Comparison of ENCODE assay signal across 17 cellular contexts in the genomic region with DNA sequence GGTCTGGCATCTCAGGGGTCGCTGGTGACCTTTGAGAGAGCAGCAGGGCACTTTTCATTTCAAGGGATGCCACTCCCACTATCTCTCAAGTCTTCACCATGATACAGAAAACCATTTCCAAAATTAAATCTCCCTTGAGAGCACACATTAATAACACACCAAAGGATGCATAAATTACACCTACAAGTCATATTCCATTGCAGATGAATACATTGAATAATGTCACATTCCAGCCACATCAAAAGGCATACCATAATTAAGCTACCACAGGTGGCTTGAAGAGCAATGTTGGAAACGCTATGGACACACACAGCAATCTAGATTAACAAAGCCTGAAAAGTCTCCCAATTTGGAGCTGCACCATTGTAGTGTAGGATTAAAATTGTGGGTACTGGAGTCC.
A peak's percentile ranks its signal among the peaks of the same experiment; 100 is the strongest.
DNase-seq lines count a peak whose midpoint lies in the region; ATAC-seq and TF ChIP-seq lines count a peak whose summit lies in the region.
"Had no signal": no experiment of that assay in that cellular context is flagged by ENCODE, and none has a peak within 500 bp of the region (broad histone marks: within the 10 kb centered on the region; RNA-seq: fewer than 3 reads in every experiment).

No MANE protein-coding gene starts in this region.

- H3K9me3 ChIP-seq in HEK293 (ENCODE audit: control insufficient read depth, insufficient read depth, low read depth, low read length), result no peaks in the 10 kb centered on the region
- H3K9me3 ChIP-seq: BE2C, Caco-2 had no signal

- H3K4me3 Mint-ChIP-seq in activated naive CD8-positive, alpha-beta T cell treated with anti-CD3 and anti-CD28 coated beads, Interleukin-2, amount 50 U/mL, for 24 hours, result peak overlapping the region; percentile 4
- H3K4me3 Mint-ChIP-seq: CD4-positive, CD25-positive, alpha-beta regulatory T cell; CD8-positive, alpha-beta memory T cell; GM23338; HFFc6 had no signal

- no peak overlapping the region for H3K27ac ChIP-seq in HEK293 (ENCODE audit: extremely low read depth, low read depth, low read length)

- H3K4me1 Mint-ChIP-seq in activated naive CD8-positive, alpha-beta T cell treated with anti-CD3 and anti-CD28 coated beads, Interleukin-2, amount 50 U/mL, for 24 hours, result peaks cover 22% of the 10 kb centered on the region
- H3K4me1 Mint-ChIP-seq: CD4-positive, CD25-positive, alpha-beta regulatory T cell; CD8-positive, alpha-beta memory T cell had no signal

- peak; percentile 1 for DNase-seq in COLO829 (ENCODE audit: low spot score)
- DNase-seq in activated naive CD8-positive, alpha-beta T cell treated with anti-CD3 and anti-CD28 coated beads, Interleukin-2, amount 50 U/mL, for 24 hours, result no peak
- DNase-seq in stimulated activated naive CD8-positive, alpha-beta T cell treated with anti-CD3 and anti-CD28 coated beads, Interleukin-15, Interleukin-2, amounts not matched to agents 100 U/mL and 50 U/mL, for 24 hours, result no peak
- DNase-seq: ACHN; BE2C; C1 segment of cervical spinal cord; Caco-2; CD4-positive, CD25-positive, alpha-beta regulatory T cell; CD8-positive, alpha-beta memory T cell; HCEC 1CT; HFFc6 had no signal

- H3K4me1 ChIP-seq in HEK293 (ENCODE audit: control insufficient read depth, insufficient read depth, low read length), result no peaks in the 10 kb centered on the region
- H3K4me1 ChIP-seq: BE2C, Caco-2 had no signal

- H3K36me3 Mint-ChIP-seq in activated naive CD8-positive, alpha-beta T cell treated with anti-CD3 and anti-CD28 coated beads, Interleukin-2, amount 50 U/mL, for 24 hours (ENCODE audit: low read depth), result no peaks in the 10 kb centered on the region
- H3K36me3 Mint-ChIP-seq: CD4-positive, CD25-positive, alpha-beta regulatory T cell; CD8-positive, alpha-beta memory T cell had no signal

- no peaks in the 10 kb centered on the region for H3K36me3 ChIP-seq in HEK293 (ENCODE audit: control insufficient read depth in 2 of 2, insufficient read depth in 1 of 2, low read length in 2 of 2)
- H3K36me3 ChIP-seq: BE2C had no signal

- H3K27me3 Mint-ChIP-seq in activated naive CD8-positive, alpha-beta T cell treated with anti-CD3 and anti-CD28 coated beads, Interleukin-2, amount 50 U/mL, for 24 hours, result peaks cover 7% of the 10 kb centered on the region

- peak overlapping the region; percentile 23 for H3K27ac Mint-ChIP-seq in activated naive CD8-positive, alpha-beta T cell treated with anti-CD3 and anti-CD28 coated beads, Interleukin-2, amount 50 U/mL, for 24 hours
- H3K27ac Mint-ChIP-seq: CD4-positive, CD25-positive, alpha-beta regulatory T cell; CD8-positive, alpha-beta memory T cell; GM23338; HFFc6 had no signal

- CTCF ChIA-PET in HEK293 (lab: Yijun Ruan, JAX), result no interaction called here

- H3K9me3 Mint-ChIP-seq in activated naive CD8-positive, alpha-beta T cell treated with anti-CD3 and anti-CD28 coated beads, Interleukin-2, amount 50 U/mL, for 24 hours, result peaks cover 10% of the 10 kb centered on the region
- H3K9me3 Mint-ChIP-seq: CD8-positive, alpha-beta memory T cell; GM23338; HFFc6 had no signal

- peak; percentile 78 for ATAC-seq in activated naive CD8-positive, alpha-beta T cell treated with anti-CD3 and anti-CD28 coated beads, Interleukin-2, amount 50 U/mL, for 24 hours
- peak; percentile 78 for ATAC-seq in stimulated activated naive CD8-positive, alpha-beta T cell treated with anti-CD3 and anti-CD28 coated beads, Interleukin-15, Interleukin-2, amounts not matched to agents 100 U/mL and 50 U/mL, for 24 hours
- ATAC-seq in HG03378 (IDR thresholded peaks at IDR 0.05; ENCODE audit: unreplicated experiment), result no peak
- no peak for ATAC-seq in GM21619 (IDR thresholded peaks at IDR 0.05; ENCODE audit: unreplicated experiment)
- no peak for ATAC-seq in GM18519 (IDR thresholded peaks at IDR 0.05; ENCODE audit: low FRiP score, unreplicated experiment)
- ATAC-seq in HG02852 (IDR thresholded peaks at IDR 0.05; ENCODE audit: unreplicated experiment), result no peak
- ATAC-seq: GM23338 had no signal

- POLR2A ChIA-PET in HEK293 (lab: Yijun Ruan, JAX), result interaction anchor here (0.6 kb wide), 1 partner anchor 25 kb away, joined by 3 read pairs; no protein-coding TSS in a partner anchor

- H3K4me3 ChIP-seq in HEK293 (ENCODE audit: low read depth, low read length), result no peak overlapping the region
- H3K4me3 ChIP-seq: GM23338 had no signal

- no peak for TF ChIP-seq CTCF in HEK293 (tag by site-specific recombination; IDR thresholded peaks at IDR 0.05)

TF ChIP-seq in HEK293, 187 proteins besides CTCF, POLR2A, EP300 and RAD21:
- TF ChIP-seq ZBTB49 (tag by site-specific recombination; IDR thresholded peaks at IDR 0.05; ENCODE audit: low read depth) (no peak), OSR2 (tag by site-specific recombination; IDR thresholded peaks at IDR 0.05) (peak; percentile 18; the same call in 1 of the 2 replicates)

Comparison
In these comparisons a context has a peak if more than half of its experiments do, and no peak if none do; other contexts are left out.
1. ATAC-seq: peak in activated naive CD8-positive, alpha-beta T cell treated with anti-CD3 and anti-CD28 coated beads, Interleukin-2, amount 50 U/mL, for 24 hours (single experiment) and stimulated activated naive CD8-positive, alpha-beta T cell treated with anti-CD3 and anti-CD28 coated beads, Interleukin-15, Interleukin-2, amounts not matched to agents 100 U/mL and 50 U/mL, for 24 hours (single experiment); none in HG03378 (single experiment), GM21619 (single experiment), GM18519 (single experiment) and HG02852 (single experiment).